Comparison of ENCODE assay signal across 21 cellular contexts in the genomic region with DNA sequence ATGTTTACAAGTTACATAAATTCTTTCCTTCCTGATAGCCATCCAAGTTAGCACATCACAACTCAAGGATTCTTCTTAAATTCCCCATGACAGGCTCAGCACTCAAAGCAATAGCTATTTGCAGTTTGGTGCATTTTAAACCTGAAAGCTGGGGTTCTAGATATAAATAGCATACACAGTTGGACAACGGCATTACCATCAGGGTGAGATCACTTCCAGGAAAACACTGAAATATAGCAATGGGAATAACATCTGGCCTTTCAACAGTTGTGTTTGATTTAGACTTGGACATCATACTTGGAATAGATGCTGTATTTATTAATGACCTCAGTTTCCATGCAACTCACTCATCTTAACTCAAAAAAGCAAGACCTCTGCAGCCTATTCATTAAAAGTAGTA. TPM values are rescaled to one million over a fixed set of nuclear protein-coding genes. Genes with fewer than 3 reads are reported as not detected.
A peak's percentile ranks its signal among the peaks of the same experiment; 100 is the strongest.
DNase-seq lines count a peak whose midpoint lies in the region; ATAC-seq, FAIRE-seq and TF ChIP-seq lines count a peak whose summit lies in the region.
"Had no signal": no experiment of that assay in that cellular context is flagged by ENCODE, and none has a peak within 500 bp of the region (broad histone marks: within the 10 kb centered on the region; RNA-seq: fewer than 3 reads in every experiment).

No MANE protein-coding gene starts in this region.

- no peaks in the 10 kb centered on the region for H3K36me3 ChIP-seq in gastrocnemius medialis
- H3K36me3 ChIP-seq: stomach had no signal

- ATAC-seq in gastrocnemius medialis (peak; percentile 70 to 81), GM21367 (IDR thresholded peaks at IDR 0.05; ENCODE audit: unreplicated experiment) (no peak)
- ATAC-seq: T-helper 17 cell had no signal

- intact Hi-C loops in gastrocnemius medialis (cut with DNase I; ENCODE audit: low total_unique reads): no loop called here

- TF ChIP-seq CTCF in fibroblast of the aortic adventitia (IDR thresholded peaks at IDR 0.05; ENCODE audit: insufficient read depth, low read length): no peak
- TF ChIP-seq CTCF in gastrocnemius medialis (IDR thresholded peaks at IDR 0.05 in 4 of 5, conservative IDR thresholded peaks at IDR 0.05 in 1 of 5): no peak

- H3K9me3 ChIP-seq in gastrocnemius medialis: no peaks in the 10 kb centered on the region
- H3K9me3 ChIP-seq: stomach had no signal

- H3K27ac ChIP-seq in gastrocnemius medialis: peak overlapping the region; percentile 2 to 50 (median 32)
- H3K27ac ChIP-seq: C4-2B, stomach had no signal

- H3K4me3 ChIP-seq in fibroblast of the aortic adventitia (ENCODE audit: low read depth, low read length) (no peak overlapping the region), gastrocnemius medialis (no peak overlapping the region)
- H3K4me3 ChIP-seq: stomach had no signal

- FAIRE-seq in TTC549 (lab: Jason Lieb, UNC): peak; percentile 91
- FAIRE-seq: GM12891, small intestine had no signal

- peaks cover 16 to 20% of the 10 kb centered on the region in 2 donors for H3K4me1 ChIP-seq in gastrocnemius medialis
- H3K4me1 ChIP-seq: stomach had no signal

- TF ChIP-seq POLR2A in gastrocnemius medialis (IDR thresholded peaks at IDR 0.05): no peak

- in situ Hi-C loops in gastrocnemius medialis (cut with MboI; ENCODE audit: low sequenced_read_pairs in 4 of 4): no loop called here

- DNase-seq in EH (ENCODE audit: low read depth): peak; percentile 82
- peak; percentile 93 for DNase-seq in fibroblast of the aortic adventitia (ENCODE audit: low read depth)
- DNase-seq in gastrocnemius medialis: no peak
- no peak for DNase-seq in T1000 (lab: John Stamatoyannopoulos, UW)
- DNase-seq in NCI-H2107 treated with DMSO at 0.1 percent for 48 hours (lab: John Stamatoyannopoulos, UW; ENCODE audit: unreplicated experiment): no peak
- DNase-seq in stimulated activated CD4-positive, alpha-beta T cell treated with anti-CD3 and anti-CD28 coated beads, Interleukin-1b, Interleukin-23, amount 100 ng/mL, for 48 hours: no peak
- DNase-seq: activated CD4-positive, alpha-beta T cell treated with anti-CD3 and anti-CD28 coated beads for 4 hours; activated T-cell treated with anti-CD3 and anti-CD28 coated beads for 4 hours; cerebellar nuclear complex; erythroblast; NCI-H2029; NCI-H526 treated with DMSO at 0.1 percent for 48 hours; small intestine; stomach; T-helper 17 cell had no signal

- H3K27me3 ChIP-seq in gastrocnemius medialis: no peaks in the 10 kb centered on the region

RNA-seq across cellular contexts. Expression of gene LECT2, which starts 24.7 kb away (rescaled TPM):
- total RNA-seq in fibroblast of the aortic adventitia (ENCODE audit: low replicate concordance) (not detected in 2 replicates), gastrocnemius medialis (not detected)
- total RNA-seq: Daoy, M059J, stomach, T-helper 17 cell had no signal

RNA-seq across cellular contexts. Expression of gene TGFBI, which starts 49.3 kb away (rescaled TPM):
- total RNA-seq in fibroblast of the aortic adventitia (ENCODE audit: low replicate concordance) (169 and 227 TPM in 2 replicates), gastrocnemius medialis (10 to 100 TPM; 38.4 to 48.0 (median 40.0) TPM)

Comparison
In these comparisons a context has a peak if more than half of its experiments do, and no peak if none do; other contexts are left out.
1. DNase-seq: peak in EH (single experiment) and fibroblast of the aortic adventitia (single experiment); none in gastrocnemius medialis (0 of 2), T1000 (single experiment), NCI-H2107 treated with DMSO at 0.1 percent for 48 hours (single experiment) and stimulated activated CD4-positive, alpha-beta T cell treated with anti-CD3 and anti-CD28 coated beads, Interleukin-1b, Interleukin-23, amount 100 ng/mL, for 48 hours (single experiment).